ENCODE assay signal across 9 cellular contexts in the genomic region with DNA sequence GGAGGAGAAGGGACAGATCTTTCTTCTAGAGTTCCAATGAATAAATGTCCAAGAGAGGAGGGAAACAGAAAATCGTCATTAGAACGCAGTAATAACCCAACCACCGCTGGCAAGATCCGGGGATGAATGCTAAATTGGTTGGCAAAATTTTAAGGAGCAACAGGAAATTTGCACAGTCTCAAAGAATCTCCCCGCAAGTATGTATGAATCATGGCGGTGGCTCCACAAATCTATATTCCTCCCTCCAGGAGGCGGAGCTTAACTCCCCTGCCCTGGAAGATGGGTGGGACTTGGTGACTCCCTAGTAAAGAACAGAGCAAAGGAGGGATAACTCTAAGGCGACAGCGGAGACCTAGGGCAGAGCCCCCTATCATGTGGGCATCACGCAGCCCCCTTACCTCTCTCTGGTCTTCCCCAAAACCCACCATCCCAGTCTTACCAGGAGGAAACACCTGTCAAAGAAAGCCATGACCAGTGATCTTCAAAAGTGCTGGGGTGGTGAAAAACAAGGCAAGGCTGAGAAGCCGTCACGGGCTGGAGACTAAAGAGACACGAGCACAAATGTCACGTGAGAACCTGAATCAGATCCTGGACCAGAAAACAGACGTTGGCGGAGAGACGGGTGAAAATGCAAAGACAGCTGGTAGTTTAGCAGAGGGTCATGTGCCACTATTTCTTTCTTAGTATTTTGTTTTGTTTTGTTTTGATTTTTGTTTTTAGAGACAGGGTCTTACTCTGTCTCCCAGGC.
DNase-seq lines count a peak whose midpoint lies in the region; ATAC-seq and TF ChIP-seq lines count a peak whose summit lies in the region.
"Had no signal": no experiment of that assay in that cellular context is flagged by ENCODE, and none has a peak within 500 bp of the region (broad histone marks: within the 10 kb centered on the region; RNA-seq: fewer than 3 reads in every experiment).

No MANE protein-coding gene starts in this region.

- H3K27me3 Mint-ChIP-seq in natural killer cell (ENCODE audit: low read depth in 2 of 2) (no peaks in the 10 kb centered on the region), immature natural killer cell (ENCODE audit: low read depth in 3 of 3) (peaks cover 2 to 3% (median 3%) of the 10 kb centered on the region in 3 donors)

- H3K4me1 Mint-ChIP-seq in natural killer cell (peaks cover 33 to 36% of the 10 kb centered on the region in 2 donors), immature natural killer cell (peaks cover 17 to 25% of the 10 kb centered on the region in 2 donors)

- no peaks in the 10 kb centered on the region for H3K27me3 ChIP-seq in mucosa of rectum (ENCODE audit: control insufficient read depth in 2 of 2, insufficient read depth in 2 of 2, low read length in 2 of 2)

- no peak overlapping the region for H3K9ac ChIP-seq in mucosa of rectum (ENCODE audit: low read depth in 1 of 2, low read length in 2 of 2)

- H3K4me1 ChIP-seq in mucosa of rectum (ENCODE audit: control insufficient read depth in 2 of 2, insufficient read depth in 2 of 2, low read length in 2 of 2), result peaks cover 2 to 6% of the 10 kb centered on the region in 2 donors

- ATAC-seq in natural killer cell, result no peak

- no peak overlapping the region for H3K4me3 Mint-ChIP-seq in natural killer cell
- H3K4me3 Mint-ChIP-seq in immature natural killer cell, result no peak overlapping the region

- H3K9me3 ChIP-seq in mucosa of rectum (ENCODE audit: control insufficient read depth in 2 of 2, low read length in 2 of 2), result no peaks in the 10 kb centered on the region

- H3K27ac ChIP-seq in mucosa of rectum (ENCODE audit: low read depth in 2 of 2, low read length in 2 of 2), result peak overlapping the region; percentile 52 to 61

- no peak overlapping the region for H3K27ac Mint-ChIP-seq in natural killer cell
- H3K27ac Mint-ChIP-seq in immature natural killer cell, result peak overlapping the region in 2 of 6 donors; percentile 45 to 69

- H3K36me3 Mint-ChIP-seq in natural killer cell (peaks cover 7% of the 10 kb centered on the region), immature natural killer cell (peaks cover 22 to 34% (median 29%) of the 10 kb centered on the region in 3 donors)

- peaks cover 11 to 19% of the 10 kb centered on the region in 2 donors for H3K36me3 ChIP-seq in mucosa of rectum (ENCODE audit: control insufficient read depth in 2 of 2, insufficient read depth in 2 of 2, low read length in 2 of 2)

- intact Hi-C loops in natural killer cell (cut with micrococcal nuclease) (no loop called here), posterior vena cava (cut with DNase I) (loop anchor here in 1 of 2 donors (2.0 kb wide), 1 partner anchor 13 kb away; no protein-coding TSS in a partner anchor)

- no peak overlapping the region for H3K4me3 ChIP-seq in mucosa of rectum (ENCODE audit: low read length in 2 of 2)

- no peak for TF ChIP-seq CTCF in natural killer cell (IDR thresholded peaks at IDR 0.05)

- DNase-seq in AG08395 (ENCODE audit: low spot score), result peak; percentile 92
- peak; percentile 97 for DNase-seq in LHCN-M2 (ENCODE audit: low read depth)
- DNase-seq in dedifferentiated amniotic fluid mesenchymal stem cell (ENCODE audit: extremely low spot score), result peak; percentile 73
- no peak for DNase-seq in natural killer cell
- DNase-seq in posterior vena cava (ENCODE audit: low spot score), result no peak
- no peak for DNase-seq in NCI-H2029 treated with DMSO at 0.1 percent for 48 hours (lab: John Stamatoyannopoulos, UW)
- no peak for DNase-seq in immature natural killer cell
- DNase-seq: NCI-H510A treated with DMSO at 0.1 percent for 48 hours had no signal

- H3K9me3 Mint-ChIP-seq in natural killer cell (no peaks in the 10 kb centered on the region), immature natural killer cell (no peaks in the 10 kb centered on the region)

Comparison
In these comparisons a context has a peak if more than half of its experiments do, and no peak if none do; other contexts are left out.
1. DNase-seq: peak in AG08395 (single experiment), LHCN-M2 (single experiment) and dedifferentiated amniotic fluid mesenchymal stem cell (single experiment); none in natural killer cell (single experiment), posterior vena cava (single experiment), NCI-H2029 treated with DMSO at 0.1 percent for 48 hours (single experiment) and immature natural killer cell (0 of 3).